In the genomic region with DNA sequence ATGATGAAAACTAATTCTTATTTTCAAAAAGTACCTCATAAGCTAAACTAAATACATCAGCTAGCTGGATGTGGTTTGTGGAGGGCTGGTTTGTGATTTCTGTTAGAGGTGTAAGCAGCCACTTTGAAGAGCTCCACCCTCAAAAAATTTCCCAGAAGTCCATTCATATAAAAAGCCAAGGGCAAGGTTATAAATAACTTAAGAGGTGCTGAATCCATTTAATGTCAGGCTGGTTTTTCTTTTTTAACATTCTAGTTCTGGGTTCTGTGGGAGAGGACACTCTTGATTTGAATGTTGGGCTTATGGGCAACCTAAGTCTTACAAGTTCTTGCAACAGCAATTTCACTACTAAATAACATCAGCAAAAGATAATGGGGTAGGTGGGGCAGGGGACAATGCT, we compare ENCODE assay signal across 17 cellular contexts. TPM values are rescaled to one million over a fixed set of nuclear protein-coding genes. Genes with fewer than 3 reads are reported as not detected.
DNase-seq lines count a peak whose midpoint lies in the region; ATAC-seq and TF ChIP-seq lines count a peak whose summit lies in the region.
"Had no signal": no experiment of that assay in that cellular context is flagged by ENCODE, and none has a peak within 500 bp of the region (broad histone marks: within the 10 kb centered on the region; RNA-seq: fewer than 3 reads in every experiment).

No MANE protein-coding gene starts in this region.

- no peak overlapping the region for H2AFZ ChIP-seq in SU-DHL-6 (ENCODE audit: low read depth, low read length, severe bottlenecking)

- no peaks in the 10 kb centered on the region for H3K9me2 ChIP-seq in SU-DHL-6 (replicated peaks; ENCODE audit: insufficient read depth, low read length)

- peaks cover 4% of the 10 kb centered on the region for H3K36me3 Mint-ChIP-seq in effector memory CD8-positive, alpha-beta T cell (ENCODE audit: insufficient read depth)

- H3K27me3 ChIP-seq in left ventricle myocardium inferior (ENCODE audit: low read depth) (no peaks in the 10 kb centered on the region), SU-DHL-6 (ENCODE audit: low read length) (no peaks in the 10 kb centered on the region), thyroid gland (no peaks in the 10 kb centered on the region)
- H3K27me3 ChIP-seq: sigmoid colon, testis had no signal

- H3K4me3 ChIP-seq in left ventricle myocardium inferior, result no peak overlapping the region
- no peak overlapping the region for H3K4me3 ChIP-seq in SU-DHL-6 (ENCODE audit: insufficient read depth, low read length, poor library complexity, severe bottlenecking)
- no peak overlapping the region for H3K4me3 ChIP-seq in thyroid gland (replicated peaks in 1 of 3)
- H3K4me3 ChIP-seq: sigmoid colon, testis had no signal

- peaks cover 7% of the 10 kb centered on the region; the same call in 1 of the 2 replicates for H3F3A ChIP-seq in SU-DHL-6 (ENCODE audit: insufficient read depth)

- TF ChIP-seq POLR2A in thyroid gland (IDR thresholded peaks at IDR 0.05), result peak in 1 of 2 donors; percentile 50

- intact Hi-C loops in left ventricle myocardium inferior (cut with micrococcal nuclease) (no loop called here), cardiac septum (cut with DNase I) (loop anchor here (5.0 kb wide), 3 partner anchors 258 to 498 kb away; no protein-coding TSS in a partner anchor), thyroid gland (cut with DNase I) (loop anchor here (5.0 kb wide), 1 partner anchor 198 kb away; no protein-coding TSS in a partner anchor)

- H3K27ac ChIP-seq in left ventricle myocardium inferior (replicated peaks) (peak overlapping the region; percentile 98), SU-DHL-6 (ENCODE audit: low read depth, low read length) (no peak overlapping the region), thyroid gland (peak overlapping the region; percentile 75 to 83 (median 75))
- H3K27ac ChIP-seq: sigmoid colon, testis had no signal

- H3K9me3 ChIP-seq in left ventricle myocardium inferior (replicated peaks), result no peaks in the 10 kb centered on the region
- no peaks in the 10 kb centered on the region for H3K9me3 ChIP-seq in SU-DHL-6 (ENCODE audit: insufficient read depth, low read length)
- no peaks in the 10 kb centered on the region for H3K9me3 ChIP-seq in thyroid gland
- H3K9me3 ChIP-seq: sigmoid colon, testis had no signal

- H3K27me3 Mint-ChIP-seq in effector memory CD8-positive, alpha-beta T cell, result no peaks in the 10 kb centered on the region

- H3K4me1 ChIP-seq in left ventricle myocardium inferior, result peaks cover 61% of the 10 kb centered on the region
- peaks cover 29 to 43% of the 10 kb centered on the region in 2 donors for H3K4me1 ChIP-seq in thyroid gland

- H3K4me3 Mint-ChIP-seq in effector memory CD8-positive, alpha-beta T cell, result peak overlapping the region; percentile 57 to 90
- H3K4me3 Mint-ChIP-seq: nephron had no signal

- no peaks in the 10 kb centered on the region for H3K9me3 Mint-ChIP-seq in effector memory CD8-positive, alpha-beta T cell
- H3K9me3 Mint-ChIP-seq: nephron had no signal

- 0 out of 2 replicates have a peak overlapping the region, but pooled peaks have one; percentile 21 for H3K9ac ChIP-seq in SU-DHL-6 (ENCODE audit: low read length)

- H3K36me3 ChIP-seq in left ventricle myocardium inferior, result no peaks in the 10 kb centered on the region
- no peaks in the 10 kb centered on the region for H3K36me3 ChIP-seq in SU-DHL-6 (ENCODE audit: low read length)
- no peaks in the 10 kb centered on the region for H3K36me3 ChIP-seq in thyroid gland
- H3K36me3 ChIP-seq: sigmoid colon had no signal

- no peak overlapping the region for H3K4me2 ChIP-seq in SU-DHL-6 (ENCODE audit: low read depth, low read length, poor library complexity, severe bottlenecking)

- no peaks in the 10 kb centered on the region for H4K20me1 ChIP-seq in SU-DHL-6 (ENCODE audit: low read depth, low read length)

- DNase-seq in left ventricle myocardium inferior (no peak), cardiac septum (ENCODE audit: low spot score) (no peak), thyroid gland (peak; percentile 38 to 44), dermis blood vessel endothelial cell (no peak), EL (no peak)
- peak; percentile 26 to 40 (median 35) for DNase-seq in effector memory CD8-positive, alpha-beta T cell
- DNase-seq: activated effector memory CD4-positive, alpha-beta T cell treated with anti-CD3 and anti-CD28 coated beads, Interleukin-2, amount 50 U/mL, for 16 hours; cortex of kidney; GF-D8; kidney; NCI-H1048; NCI-H226; sigmoid colon; testis had no signal

- no peak for TF ChIP-seq CTCF in left ventricle myocardium inferior (IDR thresholded peaks at IDR 0.05; ENCODE audit: borderline replicate concordance)
- no peak for TF ChIP-seq CTCF in SU-DHL-6 (IDR thresholded peaks at IDR 0.05; ENCODE audit: insufficient read depth, low read length, poor library complexity, severe bottlenecking)
- TF ChIP-seq CTCF in thyroid gland (IDR thresholded peaks at IDR 0.05), result no peak

- peak; percentile 10 for ATAC-seq in effector memory CD8-positive, alpha-beta T cell (replicated peaks)
- no peak for ATAC-seq in HG02798 (IDR thresholded peaks at IDR 0.05; ENCODE audit: poor library complexity, unreplicated experiment)

- H3K27ac Mint-ChIP-seq in effector memory CD8-positive, alpha-beta T cell, result peak overlapping the region; percentile 53 to 95
- H3K27ac Mint-ChIP-seq: nephron had no signal

- peaks cover 55 to 62% of the 10 kb centered on the region in 2 donors for H3K4me1 Mint-ChIP-seq in effector memory CD8-positive, alpha-beta T cell (ENCODE audit: low read depth in 2 of 2)

- H3K79me2 ChIP-seq in SU-DHL-6 (ENCODE audit: insufficient read depth, low read length), result no peaks in the 10 kb centered on the region

RNA-seq across cellular contexts. Expression of gene WIPI1, which starts 3.4 kb away (rescaled TPM):
- total RNA-seq in left ventricle myocardium inferior, result 89.9 TPM
- 148 TPM for total RNA-seq in cardiac septum
- 10 to 100 TPM; 50.0 to 89.8 (median 78.4) TPM for total RNA-seq in thyroid gland
- total RNA-seq in dermis blood vessel endothelial cell, result 60.2 and 65.5 TPM in 2 replicates

RNA-seq across cellular contexts. Expression of gene PRKAR1A, which starts 51.5 kb away (rescaled TPM):
- total RNA-seq in left ventricle myocardium inferior (733 TPM), cardiac septum (967 TPM), thyroid gland (100 to 1,000 TPM; 367 to 431 (median 417) TPM), dermis blood vessel endothelial cell (403 and 572 TPM in 2 replicates)

Comparison
In these comparisons a context has a peak if more than half of its experiments do, and no peak if none do; other contexts are left out.
1. DNase-seq: peak in effector memory CD8-positive, alpha-beta T cell (3 of 3) and thyroid gland (2 of 2); none in left ventricle myocardium inferior (single experiment), cardiac septum (single experiment), dermis blood vessel endothelial cell (single experiment) and EL (single experiment).